In the genomic region with DNA sequence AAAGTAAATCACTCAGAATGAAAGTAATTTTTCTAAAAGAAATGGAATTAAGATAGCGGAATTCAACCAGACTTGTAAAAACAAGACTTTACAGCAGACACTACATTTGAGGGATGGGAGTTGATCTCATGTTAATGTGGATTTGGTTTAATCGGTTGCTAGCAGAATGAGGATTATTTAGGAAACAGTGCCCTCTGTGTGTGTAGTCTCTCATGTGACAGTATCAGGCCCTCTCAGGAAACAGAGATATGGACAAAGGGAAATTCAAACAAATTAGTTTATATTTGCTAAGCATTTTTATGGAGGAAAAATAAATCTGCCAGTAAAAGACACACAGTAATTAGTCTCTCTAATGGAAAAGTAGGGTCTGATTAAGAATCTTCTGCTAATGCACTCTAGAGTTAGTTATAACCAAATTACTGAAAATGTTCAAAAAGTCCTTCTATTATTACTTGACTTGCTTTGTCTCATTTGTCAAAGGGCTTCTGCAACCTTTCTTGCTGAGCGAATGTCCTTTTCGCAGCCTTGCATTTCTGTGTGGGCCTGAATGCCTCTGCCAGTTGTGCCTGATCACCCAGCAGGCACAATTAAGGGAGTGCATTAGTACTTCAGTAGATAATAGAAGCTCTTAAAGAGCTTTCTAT, we compare ENCODE assay signal across 14 cellular contexts.
DNase-seq lines count a peak whose midpoint lies in the region; ATAC-seq and TF ChIP-seq lines count a peak whose summit lies in the region.
"Had no signal": no experiment of that assay in that cellular context is flagged by ENCODE, and none has a peak within 500 bp of the region (broad histone marks: within the 10 kb centered on the region; RNA-seq: fewer than 3 reads in every experiment).

No MANE protein-coding gene starts in this region.

- no peaks in the 10 kb centered on the region for H3K4me1 ChIP-seq in Loucy (ENCODE audit: insufficient read depth, low read length, poor library complexity, severe bottlenecking)
- H3K4me1 ChIP-seq in OCI-LY3 (ENCODE audit: low read length), result no peaks in the 10 kb centered on the region

- H3K9me3 ChIP-seq in Loucy (ENCODE audit: insufficient read depth, low read depth, low read length), result no peaks in the 10 kb centered on the region
- H3K9me3 ChIP-seq in OCI-LY3 (ENCODE audit: insufficient read depth, low read length), result no peaks in the 10 kb centered on the region

- peak; percentile 24 for DNase-seq in fibroblast of the aortic adventitia (ENCODE audit: low read depth)
- DNase-seq in retina, result peak; percentile 42
- DNase-seq: activated T-cell treated with anti-CD3 and anti-CD28 coated beads for 4 hours, DMS153, erythroblast, immature natural killer cell, natural killer cell, NCI-H1694 had no signal

- H3K4me3 ChIP-seq in Loucy (ENCODE audit: low read length, poor library complexity, severe bottlenecking) (no peak overlapping the region), OCI-LY3 (ENCODE audit: low read length) (no peak overlapping the region), fibroblast of the aortic adventitia (ENCODE audit: low read depth, low read length) (no peak overlapping the region)
- H3K4me3 ChIP-seq: GM12878 had no signal

- no peaks in the 10 kb centered on the region for H3K9me2 ChIP-seq in Loucy (replicated peaks; ENCODE audit: low read depth, low read length)

- H3K27me3 ChIP-seq in Loucy (ENCODE audit: insufficient read depth, low read length, poor library complexity, severe bottlenecking), result no peaks in the 10 kb centered on the region
- H3K27me3 ChIP-seq in OCI-LY3 (ENCODE audit: low read depth, low read length), result no peaks in the 10 kb centered on the region

- no peaks in the 10 kb centered on the region for H3F3A ChIP-seq in Loucy (ENCODE audit: low read depth)

- no peaks in the 10 kb centered on the region for H4K20me1 ChIP-seq in Loucy (ENCODE audit: insufficient read depth, low read length, poor library complexity, severe bottlenecking)
- H4K20me1 ChIP-seq in OCI-LY3 (ENCODE audit: insufficient read depth, low read length), result no peaks in the 10 kb centered on the region

- H3K4me2 ChIP-seq in Loucy (ENCODE audit: low read depth, low read length, poor library complexity, severe bottlenecking) (no peak overlapping the region), OCI-LY3 (ENCODE audit: low read length) (no peak overlapping the region)

- H3K27ac ChIP-seq in OCI-LY3 (ENCODE audit: low read length), result no peak overlapping the region

- no peaks in the 10 kb centered on the region for H3K36me3 ChIP-seq in Loucy (ENCODE audit: insufficient read depth, low read length)
- no peaks in the 10 kb centered on the region for H3K36me3 ChIP-seq in OCI-LY3 (replicated peaks; ENCODE audit: low read depth, low read length)

- TF ChIP-seq CTCF in Loucy (conservative IDR thresholded peaks at IDR 0.05; ENCODE audit: low read length), result 0 out of 2 replicates have a peak, but pooled peaks have one; percentile 16
- TF ChIP-seq CTCF in OCI-LY3 (IDR thresholded peaks at IDR 0.05; ENCODE audit: low read depth, low read length), result peak; percentile 20; the same call in 1 of the 2 replicates
- TF ChIP-seq CTCF in fibroblast of the aortic adventitia (IDR thresholded peaks at IDR 0.05; ENCODE audit: insufficient read depth, low read length), result peak; percentile 27

- H3K79me2 ChIP-seq in Loucy (ENCODE audit: insufficient read depth, low read length), result no peaks in the 10 kb centered on the region
- no peaks in the 10 kb centered on the region for H3K79me2 ChIP-seq in OCI-LY3 (ENCODE audit: low read length)

- H2AFZ ChIP-seq in Loucy (ENCODE audit: low read length) (no peak overlapping the region), OCI-LY3 (ENCODE audit: low read depth, low read length) (no peak overlapping the region)

- H3K9ac ChIP-seq in Loucy (ENCODE audit: low read depth, low read length, poor library complexity, severe bottlenecking), result no peak overlapping the region
- no peak overlapping the region for H3K9ac ChIP-seq in OCI-LY3 (ENCODE audit: low read length)

- ATAC-seq in HG02973 (IDR thresholded peaks at IDR 0.05; ENCODE audit: unreplicated experiment) (no peak), GM18517 (IDR thresholded peaks at IDR 0.05; ENCODE audit: unreplicated experiment) (no peak), HG03439 (IDR thresholded peaks at IDR 0.05; ENCODE audit: unreplicated experiment) (no peak)
- ATAC-seq: GM12878, natural killer cell had no signal
